2 cellular contexts compared by ENCODE assay signal in the genomic region with DNA sequence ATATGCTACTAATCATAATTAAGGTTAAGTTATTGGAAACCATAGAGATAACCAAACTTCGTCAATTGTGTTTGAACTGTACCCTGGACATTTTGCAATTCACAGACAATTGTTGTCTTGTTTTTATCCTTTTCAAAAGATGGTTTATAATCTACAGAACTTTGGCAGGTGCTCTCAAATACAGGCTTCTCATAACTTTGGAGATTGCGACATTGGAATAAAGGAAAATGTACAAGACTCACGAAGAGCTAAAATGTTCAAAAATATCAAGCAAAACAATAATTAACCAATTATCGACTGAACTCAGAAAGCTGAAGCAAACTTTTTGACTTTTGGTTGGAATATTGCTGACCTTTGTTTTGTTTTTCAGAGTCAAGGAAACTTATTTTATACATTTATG.
A peak's percentile ranks its signal among the peaks of the same experiment; 100 is the strongest.
TF ChIP-seq lines count a peak whose summit lies in the region.

No MANE protein-coding gene starts in this region.

TF ChIP-seq in Ishikawa, 13 proteins besides CTCF, POLR2A, EP300 and RAD21 (continued from another document):
- TF ChIP-seq CEBPB (IDR thresholded peaks at IDR 0.05), result 0 out of 2 replicates have a peak, but pooled peaks have one; percentile 14
- TF ChIP-seq USF1 (IDR thresholded peaks at IDR 0.05), result no peak
- no peak for TF ChIP-seq FOXM1 (IDR thresholded peaks at IDR 0.05; ENCODE audit: borderline replicate concordance, low read depth)

TF ChIP-seq in endothelial cell of umbilical vein, 7 proteins besides CTCF, POLR2A, EP300 and RAD21 (continued from another document):
- TF ChIP-seq EZH2 (IDR thresholded peaks at IDR 0.05; ENCODE audit: borderline replicate concordance, low read depth, low read length, severe bottlenecking) (no peak), POLR2AphosphoS5 (IDR thresholded peaks at IDR 0.05; ENCODE audit: insufficient read depth, low read depth, low read length) (no peak), FOS (IDR thresholded peaks at IDR 0.05; ENCODE audit: borderline replicate concordance, insufficient read depth, low read length) (no peak), MYC (IDR thresholded peaks at IDR 0.05; ENCODE audit: low read depth, low read length) (no peak), GATA2 (IDR thresholded peaks at IDR 0.05; ENCODE audit: insufficient read depth, insufficient read length, low read depth, low read length) (no peak), JUN (IDR thresholded peaks at IDR 0.05; ENCODE audit: borderline replicate concordance, insufficient read depth, insufficient read length, low read depth) (no peak)
